Comparison of ENCODE assay signal across 9 cellular contexts in genomic region chr5:142644640-142645361, GRCh38.
DNase-seq lines count a peak whose midpoint lies in the region; ATAC-seq, FAIRE-seq and TF ChIP-seq lines count a peak whose summit lies in the region.
"Had no signal": no experiment of that assay in that cellular context is flagged by ENCODE, and none has a peak within 500 bp of the region (broad histone marks: within the 10 kb centered on the region; RNA-seq: fewer than 3 reads in every experiment).

No MANE protein-coding gene starts in this region.

- peaks cover 2% of the 10 kb centered on the region for H3K36me3 Mint-ChIP-seq in effector memory CD8-positive, alpha-beta T cell (ENCODE audit: insufficient read depth)

- peaks cover 44 to 45% of the 10 kb centered on the region in 2 donors for H3K27me3 Mint-ChIP-seq in effector memory CD8-positive, alpha-beta T cell

- peak; percentile 99 for DNase-seq in GM04504 (ENCODE audit: low read depth)
- peak; percentile 74 for DNase-seq in foreskin melanocyte
- DNase-seq in retinal pigment epithelial cell (ENCODE audit: low read depth) = peak; percentile 88
- no peak for DNase-seq in effector memory CD8-positive, alpha-beta T cell
- no peak for DNase-seq in GM19239 (ENCODE audit: insufficient read length, low spot score)
- no peak for DNase-seq in stimulated activated CD4-positive, alpha-beta T cell treated with anti-CD3 and anti-CD28 coated beads, Interleukin-4, amount 100 ng/mL, for 24 hours
- DNase-seq: T-helper 9 cell had no signal

- no peak overlapping the region for H3K27ac Mint-ChIP-seq in effector memory CD8-positive, alpha-beta T cell

- H3K4me3 Mint-ChIP-seq in effector memory CD8-positive, alpha-beta T cell = no peak overlapping the region

- H3K9me3 Mint-ChIP-seq in effector memory CD8-positive, alpha-beta T cell = no peaks in the 10 kb centered on the region

- no peak for FAIRE-seq in GM19239 (lab: Jason Lieb, UNC)

- H3K4me3 ChIP-seq in retinal pigment epithelial cell (ENCODE audit: low read length) = no peak overlapping the region

- H3K4me1 Mint-ChIP-seq in effector memory CD8-positive, alpha-beta T cell (ENCODE audit: low read depth in 2 of 2) = no peaks in the 10 kb centered on the region

- ATAC-seq in SK-N-SH treated with all-trans-retinoic acid at 6 μM for 48 hours (peak; percentile 97), HG02588 (IDR thresholded peaks at IDR 0.05; ENCODE audit: unreplicated experiment) (no peak)
- no peak for ATAC-seq in effector memory CD8-positive, alpha-beta T cell (replicated peaks)

- no peak for TF ChIP-seq CTCF in retinal pigment epithelial cell (conservative IDR thresholded peaks at IDR 0.05; ENCODE audit: low read depth, low read length)

TF ChIP-seq in SK-N-SH treated with all-trans-retinoic acid at 6 μM for 48 hours, 23 proteins besides CTCF, POLR2A, EP300 and RAD21:
- TF ChIP-seq GLIS3 (CRISPR knock-in tag; IDR thresholded peaks at IDR 0.05) = no peak
- no peak for TF ChIP-seq POU6F1 (CRISPR knock-in tag; IDR thresholded peaks at IDR 0.05; ENCODE audit: borderline replicate concordance, low read depth)
- no peak for TF ChIP-seq ESRRG (CRISPR knock-in tag; IDR thresholded peaks at IDR 0.05)
- TF ChIP-seq ZNF8 (CRISPR knock-in tag; IDR thresholded peaks at IDR 0.05) = no peak
- TF ChIP-seq OSR1 (CRISPR knock-in tag; IDR thresholded peaks at IDR 0.05) = no peak
- TF ChIP-seq TOX (CRISPR knock-in tag; IDR thresholded peaks at IDR 0.05; ENCODE audit: borderline replicate concordance) = 0 out of 2 replicates have a peak, but pooled peaks have one; percentile 27
- no peak for TF ChIP-seq CSRNP3 (CRISPR knock-in tag; IDR thresholded peaks at IDR 0.05)
- TF ChIP-seq ZFP30 (CRISPR knock-in tag; IDR thresholded peaks at IDR 0.05) = no peak
- no peak for TF ChIP-seq CREB5 (CRISPR knock-in tag; IDR thresholded peaks at IDR 0.05; ENCODE audit: low read depth)
- peak; percentile 95 for TF ChIP-seq ZFP3 (CRISPR knock-in tag; IDR thresholded peaks at IDR 0.05)
- TF ChIP-seq ISL1 (CRISPR knock-in tag; IDR thresholded peaks at IDR 0.05) = peak; percentile 94

Comparison
In these comparisons a context has a peak if more than half of its experiments do, and no peak if none do; other contexts are left out.
1. DNase-seq: peak in GM04504 (single experiment), foreskin melanocyte (single experiment) and retinal pigment epithelial cell (single experiment); none in effector memory CD8-positive, alpha-beta T cell (0 of 3), GM19239 (single experiment) and stimulated activated CD4-positive, alpha-beta T cell treated with anti-CD3 and anti-CD28 coated beads, Interleukin-4, amount 100 ng/mL, for 24 hours (single experiment).